8 cellular contexts compared by ENCODE assay signal in the genomic region with DNA sequence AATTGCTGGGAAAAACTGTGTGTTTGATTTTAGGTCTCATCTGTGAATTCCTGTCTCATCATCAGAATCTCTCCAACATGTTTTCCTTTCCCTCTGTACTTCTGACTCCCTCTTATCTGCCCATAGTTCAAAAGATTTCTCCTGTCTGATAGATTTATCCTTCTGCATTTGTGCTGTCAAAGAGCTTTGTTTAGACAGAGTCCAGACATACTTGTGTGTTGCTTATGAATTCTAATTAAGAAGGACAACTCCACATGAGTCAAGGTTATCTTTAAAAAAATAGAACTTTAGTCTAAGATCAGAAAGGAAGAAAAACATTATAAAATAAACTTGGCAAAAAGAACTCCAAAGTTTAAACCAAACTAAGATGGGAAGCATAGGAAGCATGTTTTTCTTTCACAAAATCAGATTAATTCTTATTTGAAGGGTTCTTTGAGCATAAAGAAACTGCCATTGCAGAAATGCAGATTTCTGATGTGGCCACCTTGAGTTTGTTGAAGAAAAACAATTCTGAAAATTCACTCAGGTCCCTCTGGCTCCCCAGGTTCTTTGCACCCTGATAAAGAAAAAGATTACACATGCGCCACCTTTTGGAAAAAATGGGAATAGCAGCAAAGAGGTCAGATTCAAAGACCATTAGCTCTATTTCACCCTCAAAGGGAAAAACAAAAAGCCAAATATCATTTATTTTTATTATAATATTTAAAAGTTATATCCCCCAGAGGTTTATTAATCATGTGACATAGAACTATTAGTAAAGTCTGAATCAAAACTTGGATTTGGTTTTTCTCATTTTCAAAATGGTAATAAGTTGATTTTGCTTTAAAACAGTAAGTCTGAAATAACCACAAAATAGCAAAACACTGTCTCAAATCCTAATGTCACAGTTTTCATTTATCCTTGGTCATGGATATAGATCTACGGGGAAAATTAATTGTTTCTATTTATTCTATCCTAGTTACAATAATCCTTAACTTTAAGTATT.
DNase-seq lines count a peak whose midpoint lies in the region; ATAC-seq, FAIRE-seq and TF ChIP-seq lines count a peak whose summit lies in the region.

No MANE protein-coding gene starts in this region.

- 2% methylated on average over 2 of the region's 2 CpGs for WGBS in K562 (ENCODE audit: insufficient coverage, low coverage, missing lambda C conversion rate)

- no peaks in the 10 kb centered on the region for H3K9me3 ChIP-seq in AG04450 (ENCODE audit: control insufficient read depth, insufficient read depth, low read length)
- H3K9me3 ChIP-seq in K562 (replicated peaks; ENCODE audit: control insufficient read depth, insufficient read depth, low read depth, low read length): no peaks in the 10 kb centered on the region

- CTCF ChIA-PET in AG04450 (lab: Charles Lee) (interaction anchor here (0.6 to 5.2 kb wide), 21 partner anchors 9 to 357 kb away, joined by 3 to 82 read pairs (median 3); no protein-coding TSS in a partner anchor), K562 (lab: Yijun Ruan, JAX; ENCODE audit: low intra/inter-chr PET ratio) (interaction anchor here (1.1 to 1.4 kb wide), 2 partner anchors 148 to 381 kb away, joined by 4 read pairs; no protein-coding TSS in a partner anchor)

- no peaks in the 10 kb centered on the region; the same call in 2 of the 3 replicates for H3K36me3 ChIP-seq in K562 (ENCODE audit: control insufficient read depth, insufficient read depth, low read length)

- no peaks in the 10 kb centered on the region for H4K20me1 ChIP-seq in K562 (replicated peaks; ENCODE audit: control insufficient read depth, insufficient read depth, low read length)

- no peak overlapping the region for H2AFZ ChIP-seq in K562 (ENCODE audit: low read depth, low read length)

- DNase-seq in AG04450 (ENCODE audit: low read depth, low spot score): peak; percentile 55
- peak; percentile 13 for DNase-seq in RCC 7860 (ENCODE audit: low spot score)
- peak; percentile 37 to 65 (median 43) for DNase-seq in K562 (ENCODE audit: extremely low read depth in 1 of 4, low spot score in 3 of 4)
- DNase-seq in iPS-NIHi7 (ENCODE audit: extremely low spot score): peak; percentile 55
- peak; percentile 3 to 69 (median 7) for DNase-seq in stimulated activated CD4-positive, alpha-beta T cell treated with anti-CD3 and anti-CD28 coated beads, Interleukin-12 subunit alpha, Interleukin-12 subunit beta, amount 100 ng/mL, for 48 hours (ENCODE audit: low read depth in 2 of 3, low spot score in 1 of 3)
- no peak for DNase-seq in NCI-H1048 (lab: John Stamatoyannopoulos, UW)

- in situ Hi-C loops in K562 (cut with MboI): loop anchor here (25.0 kb wide), 1 partner anchor 339 kb away; no protein-coding TSS in a partner anchor

- no peak overlapping the region for H3K27ac ChIP-seq in AG04450 (ENCODE audit: low read depth, low read length)
- H3K27ac ChIP-seq in K562 (ENCODE audit: extremely low read depth, low read depth, low read length): no peak overlapping the region

- TF ChIP-seq POLR2A in K562 (conservative IDR thresholded peaks at IDR 0.05): no peak

- H3K27me3 ChIP-seq in AG04450 (ENCODE audit: control insufficient read depth, insufficient read depth, low read length) (no peaks in the 10 kb centered on the region), K562 (ENCODE audit: control insufficient read depth in 2 of 2, insufficient read depth in 2 of 2, low read length in 2 of 2) (no peaks in the 10 kb centered on the region)

- POLR2A ChIA-PET in AG04450 (lab: Yijun Ruan, JAX) (interaction anchor here (1.5 to 4.0 kb wide), 4 partner anchors 9 to 149 kb away, joined by 5 to 38 read pairs (median 10); partner anchors contain the start of gene DCN), K562 (lab: Yijun Ruan, JAX) (no interaction called here)

- peak; percentile 76 for FAIRE-seq in RCC 7860 (lab: Jason Lieb, UNC)
- peak; percentile 89 for FAIRE-seq in K562 (lab: Jason Lieb, UNC)

- intact Hi-C loops in K562 (cut with micrococcal nuclease): loop anchor here (2.0 to 10.0 kb wide), 4 partner anchors 148 to 369 kb away; partner anchors contain the start of gene CCER1

- H3K79me2 ChIP-seq in K562 (ENCODE audit: control insufficient read depth, insufficient read depth, low read length): no peaks in the 10 kb centered on the region

- peak; percentile 42 to 50 for TF ChIP-seq RAD21 in K562 (CRISPR knock-in tag; conservative IDR thresholded peaks at IDR 0.05 in 1 of 2, IDR thresholded peaks at IDR 0.05 in 1 of 2)

- peak; percentile 66 for ATAC-seq in HG03139 (IDR thresholded peaks at IDR 0.05; ENCODE audit: unreplicated experiment)
- ATAC-seq in K562: peak; percentile 74

- no peak overlapping the region for H3K9ac ChIP-seq in K562 (ENCODE audit: insufficient read depth in 1 of 2, low read depth in 2 of 2, low read length in 2 of 2)

- H3K4me2 ChIP-seq in K562 (ENCODE audit: insufficient read depth, low read length): no peak overlapping the region

- H3K9me1 ChIP-seq in K562 (ENCODE audit: control insufficient read depth, insufficient read depth, low read length): no peaks in the 10 kb centered on the region

- TF ChIP-seq EP300 in K562 (IDR thresholded peaks at IDR 0.05; ENCODE audit: low read length): no peak

- H3K4me1 ChIP-seq in K562 (replicated peaks in 1 of 2; ENCODE audit: control insufficient read depth in 2 of 2, insufficient read depth in 2 of 2, low read length in 2 of 2): no peaks in the 10 kb centered on the region

- no peak overlapping the region; the same call in 1 of the 2 replicates for H3K4me3 ChIP-seq in AG04450 (ENCODE audit: low read depth, low read length)
- no peak overlapping the region for H3K4me3 ChIP-seq in K562

- TF ChIP-seq CTCF in AG04450 (IDR thresholded peaks at IDR 0.05; ENCODE audit: low read depth, low read length): peak; percentile 91
- peak; percentile 66 for TF ChIP-seq CTCF in GM12872 (IDR thresholded peaks at IDR 0.05; ENCODE audit: insufficient read depth, low read depth, low read length)
- TF ChIP-seq CTCF in K562 (IDR thresholded peaks at IDR 0.05 in 2 of 3, conservative IDR thresholded peaks at IDR 0.05 in 1 of 3; ENCODE audit: insufficient read depth in 2 of 3, low read depth in 1 of 3, low read length in 3 of 3): peak; percentile 50 to 79 (median 63); a peak in 5 of 6 replicates

- BruUV-seq in K562 (replicated peaks; lab: Mats Ljungman, UMichigan): no TSS peak

TF ChIP-seq in K562, 482 proteins besides CTCF, POLR2A, EP300 and RAD21:
- TF ChIP-seq, protein P1, sequence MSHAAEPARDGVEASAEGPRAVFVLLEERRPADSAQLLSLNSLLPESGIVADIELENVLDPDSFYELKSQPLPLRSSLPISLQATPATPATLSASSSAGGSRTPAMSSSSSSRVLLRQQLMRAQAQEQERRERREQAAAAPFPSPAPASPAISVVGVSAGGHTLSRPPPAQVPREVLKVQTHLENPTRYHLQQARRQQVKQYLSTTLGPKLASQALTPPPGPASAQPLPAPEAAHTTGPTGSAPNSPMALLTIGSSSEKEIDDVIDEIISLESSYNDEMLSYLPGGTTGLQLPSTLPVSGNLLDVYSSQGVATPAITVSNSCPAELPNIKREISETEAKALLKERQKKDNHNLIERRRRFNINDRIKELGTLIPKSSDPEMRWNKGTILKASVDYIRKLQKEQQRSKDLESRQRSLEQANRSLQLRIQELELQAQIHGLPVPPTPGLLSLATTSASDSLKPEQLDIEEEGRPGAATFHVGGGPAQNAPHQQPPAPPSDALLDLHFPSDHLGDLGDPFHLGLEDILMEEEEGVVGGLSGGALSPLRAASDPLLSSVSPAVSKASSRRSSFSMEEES (CRISPR knock-in tag; IDR thresholded peaks at IDR 0.05): peak; percentile 58
- TF ChIP-seq TOE1 (IDR thresholded peaks at IDR 0.05; ENCODE audit: borderline replicate concordance) (0 out of 2 replicates have a peak, but pooled peaks have one; percentile 41), TOE1 (CRISPR knock-in tag; IDR thresholded peaks at IDR 0.05; ENCODE audit: borderline replicate concordance, low read depth) (no peak), HDAC1 (IDR thresholded peaks at IDR 0.05) (no peak), SMC3 (conservative IDR thresholded peaks at IDR 0.05; ENCODE audit: insufficient read depth, low read depth, low read length) (0 out of 2 replicates have a peak, but pooled peaks have one; percentile 19), NCOA2 (IDR thresholded peaks at IDR 0.05; ENCODE audit: partially characterized antibody in 2 of 2) (peak in 1 of 2 experiments; percentile 19), SETDB1 (IDR thresholded peaks at IDR 0.05; ENCODE audit: low read length) (no peak), KLF16 (IDR thresholded peaks at IDR 0.05) (0 out of 2 replicates have a peak, but pooled peaks have one; percentile 23), TEAD2 (tag; IDR thresholded peaks at IDR 0.05) (0 out of 2 replicates have a peak, but pooled peaks have one; percentile 35)
